Comparison of ENCODE assay signal across 8 cellular contexts in genomic region chr7:134432296-134433152, GRCh38. TPM values are rescaled to one million over a fixed set of nuclear protein-coding genes. Genes with fewer than 3 reads are reported as not detected.
A peak's percentile ranks its signal among the peaks of the same experiment; 100 is the strongest.
DNase-seq lines count a peak whose midpoint lies in the region; ATAC-seq, FAIRE-seq and TF ChIP-seq lines count a peak whose summit lies in the region.

No MANE protein-coding gene starts in this region.

- H3K79me2 ChIP-seq in HepG2 (ENCODE audit: insufficient read depth, low read length): no peaks in the 10 kb centered on the region

- no TSS peak for BruUV-seq in HepG2 (replicated peaks; lab: Mats Ljungman, UMichigan)

- peak; percentile 93 for DNase-seq in BE2C
- peak; percentile 78 for DNase-seq in GM19239 (ENCODE audit: insufficient read length, low spot score)
- peak; percentile 74 for DNase-seq in NCI-H510A (lab: John Stamatoyannopoulos, UW)
- peak; percentile 43 to 62 for DNase-seq in activated CD4-positive, alpha-beta T cell treated with anti-CD3 and anti-CD28 coated beads, Interleukin-2, amount 50 U/mL, for 24 hours (ENCODE audit: low read depth in 1 of 2, low spot score in 1 of 2)
- DNase-seq in dermis blood vessel endothelial cell: peak; percentile 97
- DNase-seq in HepG2 (ENCODE audit: low spot score): peak; percentile 87
- peak; percentile 56 to 62 for DNase-seq in stimulated activated CD4-positive, alpha-beta T cell treated with anti-CD3 and anti-CD28 coated beads, Interleukin-2, amount 100 ng/mL, for 48 hours

- peak; percentile 77 for TF ChIP-seq CTCF in BE2C (IDR thresholded peaks at IDR 0.05; ENCODE audit: low read depth, low read length)
- peak; percentile 95 for TF ChIP-seq CTCF in HepG2 (CRISPR knock-in tag; IDR thresholded peaks at IDR 0.05)

- H2AFZ ChIP-seq in HepG2 (ENCODE audit: low read length): peak overlapping the region; percentile 57

- no peaks in the 10 kb centered on the region for H4K20me1 ChIP-seq in HepG2 (ENCODE audit: insufficient read depth, low read length)

- WGBS in HepG2 (ENCODE audit: low lambda C conversion rate): under 1% methylated on average over 25 of the region's 31 CpGs

- no peaks in the 10 kb centered on the region for H3K36me3 ChIP-seq in BE2C
- H3K36me3 ChIP-seq in HepG2 (replicated peaks in 1 of 2; ENCODE audit: control insufficient read depth in 1 of 2, insufficient read depth in 2 of 2, low read length in 2 of 2): no peaks in the 10 kb centered on the region

- FAIRE-seq in GM19239 (lab: Jason Lieb, UNC) (peak; percentile 95), HepG2 (lab: Jason Lieb, UNC) (peak; percentile 97)

- no peak for TF ChIP-seq POLR2A in HepG2 (IDR thresholded peaks at IDR 0.05; ENCODE audit: insufficient read depth in 1 of 2, low read depth in 2 of 2, low read length in 2 of 2)

- POLR2A ChIA-PET in HepG2 (lab: Yijun Ruan, JAX): interaction anchor here (1.2 to 1.6 kb wide), 5 partner anchors 26 to 213 kb away, joined by 3 to 8 read pairs (median 4); partner anchors contain the start of genes AKR1B1 and SLC35B4

- H3K27ac ChIP-seq in HepG2 (ENCODE audit: extremely low read length, insufficient read depth, low read length): no peak overlapping the region

- peak overlapping the region; percentile 99 for H3K4me2 ChIP-seq in HepG2 (ENCODE audit: low read depth, low read length)

- peak; percentile 97 for ATAC-seq in HG03439 (IDR thresholded peaks at IDR 0.05; ENCODE audit: unreplicated experiment)
- peak; percentile 96 for ATAC-seq in HepG2

- H3K9me3 ChIP-seq in BE2C (no peaks in the 10 kb centered on the region), HepG2 (ENCODE audit: low read length) (no peaks in the 10 kb centered on the region)

- H3K4me3 ChIP-seq in BE2C (ENCODE audit: low read depth, low read length): peak overlapping the region; percentile 75
- H3K4me3 ChIP-seq in HepG2 (replicated peaks in 1 of 3; ENCODE audit: insufficient read depth in 1 of 3, low read depth in 2 of 3, low read length in 3 of 3): peak overlapping the region; percentile 47 to 71 (median 54)

- TF ChIP-seq EP300 in HepG2 (IDR thresholded peaks at IDR 0.05; ENCODE audit: low read depth in 2 of 2, low read length in 2 of 2) (no peak), HepG2 (CRISPR knock-in tag; IDR thresholded peaks at IDR 0.05; ENCODE audit: borderline replicate concordance) (no peak)

- H3K4me1 ChIP-seq in BE2C: no peaks in the 10 kb centered on the region
- H3K4me1 ChIP-seq in HepG2 (ENCODE audit: insufficient read depth, low read length): peaks cover 19% of the 10 kb centered on the region

- no peaks in the 10 kb centered on the region for H3K27me3 ChIP-seq in BE2C
- no peaks in the 10 kb centered on the region for H3K27me3 ChIP-seq in HepG2 (ENCODE audit: control insufficient read depth in 1 of 2, insufficient read depth in 2 of 2, low read length in 2 of 2)

- H3K9ac ChIP-seq in HepG2 (ENCODE audit: insufficient read depth, low read depth, low read length): 0 out of 2 replicates have a peak overlapping the region, but pooled peaks have one; percentile 13

- in situ Hi-C loops in HepG2 (cut with HindIII; ENCODE audit: extremely low pct_ligation_motif_present, low pct_unique_long_range_greater_than_20kb): loop anchor here (5.0 kb wide), 2 partner anchors 80 to 170 kb away; no protein-coding TSS in a partner anchor

- intact Hi-C loops in HepG2 (cut with micrococcal nuclease; ENCODE audit: unreplicated experiment): loop anchor here (1.0 kb wide), 5 partner anchors 27 to 174 kb away; partner anchors contain the start of gene AKR1B1

- TF ChIP-seq RAD21 in HepG2 (CRISPR knock-in tag; IDR thresholded peaks at IDR 0.05): peak; percentile 84

- CTCF ChIA-PET in HepG2 (lab: Yijun Ruan, JAX; ENCODE audit: low intra/inter-chr PET ratio, low total read pairs): interaction anchor here (1.2 to 2.3 kb wide), 5 partner anchors 76 to 174 kb away, joined by 4 to 68 read pairs (median 11); no protein-coding TSS in a partner anchor

TF ChIP-seq in HepG2, 621 proteins besides CTCF, POLR2A, EP300 and RAD21 (continues in another document):
- TF ChIP-seq SATB2 (CRISPR knock-in tag; IDR thresholded peaks at IDR 0.05): no peak
- no peak for TF ChIP-seq ZNF773 (CRISPR knock-in tag; IDR thresholded peaks at IDR 0.05; ENCODE audit: borderline replicate concordance)
- no peak for TF ChIP-seq ZSCAN22 (CRISPR knock-in tag; IDR thresholded peaks at IDR 0.05)
- no peak for TF ChIP-seq ZBTB7A (CRISPR knock-in tag; IDR thresholded peaks at IDR 0.05)
- no peak for TF ChIP-seq ARNT (IDR thresholded peaks at IDR 0.05)
- no peak for TF ChIP-seq ZNF513 (CRISPR knock-in tag; conservative IDR thresholded peaks at IDR 0.05)
- no peak for TF ChIP-seq ZBTB2 (CRISPR knock-in tag; IDR thresholded peaks at IDR 0.05; ENCODE audit: low read depth)
- no peak for TF ChIP-seq GRHL1 (CRISPR knock-in tag; conservative IDR thresholded peaks at IDR 0.05)
- TF ChIP-seq ZNF496 (CRISPR knock-in tag; IDR thresholded peaks at IDR 0.05; ENCODE audit: insufficient replicate concordance): no peak
- no peak for TF ChIP-seq THAP8 (CRISPR knock-in tag; IDR thresholded peaks at IDR 0.05; ENCODE audit: borderline replicate concordance)
- TF ChIP-seq MIER3 (CRISPR knock-in tag; IDR thresholded peaks at IDR 0.05; ENCODE audit: borderline replicate concordance): no peak

RNA-seq across cellular contexts. Expression of gene AKR1B1, which starts 26.4 kb away (rescaled TPM):
- 436 TPM for polyA plus RNA-seq in BE2C (2012; ENCODE audit: insufficient read depth, insufficient read length, low read depth)
- 43.4 and 65.0 TPM in 2 replicates for total RNA-seq in dermis blood vessel endothelial cell
- 89.9 and 123 TPM in 2 replicates for total RNA-seq in HepG2 (2016; rRNA removed; fragmentation: Illumina TruSeq; extraction: Trizol)
- total RNA-seq in HepG2 (2016; cell fraction: cytosol; rRNA removed; fragmentation: Illumina TruSeq; extraction: Trizol; ENCODE audit: low read depth): 18.6 and 21.8 TPM in 2 replicates
- total RNA-seq in HepG2 (2016; cell fraction: insoluble cytoplasmic fraction; rRNA removed; fragmentation: Illumina TruSeq; extraction: Trizol): 90.1 and 128 TPM in 2 replicates
- total RNA-seq in HepG2 (2016; cell fraction: membrane; rRNA removed; fragmentation: Illumina TruSeq; extraction: Trizol): 35.9 and 44.9 TPM in 2 replicates
- 54.7 and 57.3 TPM in 2 replicates for total RNA-seq in HepG2 (2016; cell fraction: nucleus; rRNA removed; fragmentation: Illumina TruSeq; extraction: Trizol)
- polyA plus RNA-seq in HepG2 (2011; rRNA removed): 110 and 133 TPM in 2 replicates
- polyA plus RNA-seq in HepG2 (2011; cell fraction: cytosol; rRNA removed): 110 and 134 TPM in 2 replicates
- polyA plus RNA-seq in HepG2 (2011; cell fraction: nucleus; rRNA removed): 174 and 175 TPM in 2 replicates
- polyA plus RNA-seq in HepG2 (2012): 75.6 and 118 TPM in 2 replicates
- polyA plus RNA-seq in HepG2 (2016; cell fraction: cytosol; fragmentation: Illumina TruSeq; extraction: Trizol; ENCODE audit: low read depth): 34.8 and 35.7 TPM in 2 replicates
- polyA plus RNA-seq in HepG2 (2016; cell fraction: insoluble cytoplasmic fraction; fragmentation: Illumina TruSeq; extraction: Trizol; ENCODE audit: low read depth): 202 TPM in 2 replicates
- 50.2 and 53.2 TPM in 2 replicates for polyA plus RNA-seq in HepG2 (2016; cell fraction: membrane; fragmentation: Illumina TruSeq; extraction: Trizol; ENCODE audit: low read depth)
- 130 and 138 TPM in 2 replicates for polyA plus RNA-seq in HepG2 (2016; cell fraction: nucleus; fragmentation: Illumina TruSeq; extraction: Trizol; ENCODE audit: insufficient read depth, low read depth)
- polyA minus RNA-seq in HepG2 (2011; rRNA and poly(A)+ RNA removed; ENCODE audit: low replicate concordance): 62.1 and 271 TPM in 2 replicates
- polyA minus RNA-seq in HepG2 (2011; cell fraction: cytosol; rRNA and poly(A)+ RNA removed): 22.2 and 30.0 TPM in 2 replicates
- polyA minus RNA-seq in HepG2 (2011; cell fraction: nucleus; rRNA and poly(A)+ RNA removed): 30.1 and 34.6 TPM in 2 replicates
